2 cellular contexts compared by ENCODE assay signal in genomic region chr11:74672956-74673895, GRCh38.
TF ChIP-seq lines count a peak whose summit lies in the region.

No MANE protein-coding gene starts in this region.

TF ChIP-seq in IMR-90, 13 proteins besides CTCF, POLR2A, EP300 and RAD21 (continued from another document):
- TF ChIP-seq ELK1 (IDR thresholded peaks at IDR 0.05; ENCODE audit: borderline replicate concordance, low read depth, low read length) (no peak), CHD1 (IDR thresholded peaks at IDR 0.05; ENCODE audit: low read depth, low read length) (no peak), RFX5 (IDR thresholded peaks at IDR 0.05; ENCODE audit: low read depth, low read length) (no peak; the same call in 1 of the 2 replicates), RCOR1 (IDR thresholded peaks at IDR 0.05; ENCODE audit: insufficient replicate concordance, low read length) (peak; percentile 14), MAFK (IDR thresholded peaks at IDR 0.05; ENCODE audit: low read depth, low read length) (no peak; the same call in 1 of the 2 replicates), CEBPB (IDR thresholded peaks at IDR 0.05; ENCODE audit: low read depth, low read length) (peak; percentile 96), SMC3 (IDR thresholded peaks at IDR 0.05; ENCODE audit: low read depth, low read length) (0 out of 2 replicates have a peak, but pooled peaks have one; percentile 2), MAZ (IDR thresholded peaks at IDR 0.05; ENCODE audit: borderline replicate concordance, low read depth, low read length) (peak; percentile 80), BHLHE40 (IDR thresholded peaks at IDR 0.05; ENCODE audit: low read depth, low read length) (peak; percentile 87), MXI1 (IDR thresholded peaks at IDR 0.05; ENCODE audit: borderline replicate concordance, low read depth, low read length) (peak; percentile 60; the same call in 1 of the 2 replicates), NFE2L2 (IDR thresholded peaks at IDR 0.05; ENCODE audit: low read depth, low read length) (peak; percentile 70; the same call in 1 of the 2 replicates), USF2 (IDR thresholded peaks at IDR 0.05; ENCODE audit: low read depth, low read length) (no peak; the same call in 1 of the 2 replicates)

TF ChIP-seq in GM23338, 12 proteins besides CTCF, POLR2A, EP300 and RAD21:
- TF ChIP-seq NANOG (IDR thresholded peaks at IDR 0.05; ENCODE audit: borderline replicate concordance) (no peak), ZNF114 (CRISPR knock-in tag; IDR thresholded peaks at IDR 0.05) (no peak), ZNF462 (CRISPR knock-in tag; IDR thresholded peaks at IDR 0.05) (no peak), EZH2 (IDR thresholded peaks at IDR 0.05; ENCODE audit: low read depth, unreplicated experiment) (no peak), JUNB (IDR thresholded peaks at IDR 0.05; ENCODE audit: unreplicated experiment) (no peak), POLR2AphosphoS5 (IDR thresholded peaks at IDR 0.05; ENCODE audit: low read depth) (no peak), CREB1 (CRISPR knock-in tag; IDR thresholded peaks at IDR 0.05; ENCODE audit: low read depth) (no peak), STAT1 (IDR thresholded peaks at IDR 0.05; ENCODE audit: unreplicated experiment) (no peak), EZH2phosphoT487 (IDR thresholded peaks at IDR 0.05; ENCODE audit: unreplicated experiment) (no peak), ZNF331 (CRISPR knock-in tag; IDR thresholded peaks at IDR 0.05; ENCODE audit: low read depth) (no peak)
TF ChIP-seq in GM23338: peak in this region for 0.
